Comparison of ENCODE assay signal across 1 cellular context in the genomic region with DNA sequence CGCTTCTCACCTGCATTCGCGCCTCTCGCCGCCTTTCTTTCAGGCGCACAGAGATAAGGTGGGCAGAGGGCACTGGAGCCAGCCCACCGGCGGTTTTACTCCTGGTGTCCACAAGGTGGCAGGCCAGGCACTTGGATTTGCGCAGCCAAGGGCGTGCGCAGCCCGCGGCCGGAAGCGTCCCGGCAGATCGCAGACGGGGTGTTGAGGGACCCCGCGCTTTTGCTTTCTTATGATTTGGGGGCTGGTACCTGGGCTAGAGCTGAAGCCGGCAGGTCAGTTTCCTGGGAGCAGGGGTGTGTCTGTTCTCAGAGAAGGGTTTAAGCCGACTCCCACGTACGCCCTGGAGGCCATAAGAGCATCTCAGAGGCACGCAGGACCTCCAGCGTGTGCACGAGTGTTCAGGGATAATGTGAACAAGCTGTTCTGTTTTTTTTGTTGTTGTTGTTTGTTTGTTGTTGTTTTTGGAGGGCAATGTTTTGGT.
A peak's percentile ranks its signal among the peaks of the same experiment; 100 is the strongest.
TF ChIP-seq lines count a peak whose summit lies in the region.

No MANE protein-coding gene starts in this region.

TF ChIP-seq in HepG2, 621 proteins besides CTCF, POLR2A, EP300 and RAD21 (continued from another document and continues in another):
- no peak for TF ChIP-seq ZSCAN21 (CRISPR knock-in tag; IDR thresholded peaks at IDR 0.05; ENCODE audit: borderline replicate concordance)
- TF ChIP-seq ZNF3 (CRISPR knock-in tag; IDR thresholded peaks at IDR 0.05): no peak
- no peak for TF ChIP-seq ZNF564 (CRISPR knock-in tag; IDR thresholded peaks at IDR 0.05)
- TF ChIP-seq MEIS1 (CRISPR knock-in tag; IDR thresholded peaks at IDR 0.05; ENCODE audit: borderline replicate concordance): peak; percentile 67; the same call in 1 of the 2 replicates
- peak; percentile 64 for TF ChIP-seq TBX2 (CRISPR knock-in tag; IDR thresholded peaks at IDR 0.05; ENCODE audit: borderline replicate concordance)
- TF ChIP-seq GABPA (IDR thresholded peaks at IDR 0.05; ENCODE audit: low read depth, low read length): no peak
- peak; percentile 49; the same call in 1 of the 2 replicates for TF ChIP-seq GABPA (CRISPR knock-in tag; IDR thresholded peaks at IDR 0.05; ENCODE audit: low read depth)
- no peak for TF ChIP-seq ZNF766 (CRISPR knock-in tag; IDR thresholded peaks at IDR 0.05; ENCODE audit: borderline replicate concordance)
- TF ChIP-seq ZNF33A (CRISPR knock-in tag; IDR thresholded peaks at IDR 0.05; ENCODE audit: borderline replicate concordance): 0 out of 2 replicates have a peak, but pooled peaks have one; percentile 70
- TF ChIP-seq KDM4B (CRISPR knock-in tag; IDR thresholded peaks at IDR 0.05): no peak
- TF ChIP-seq ZFP37 (CRISPR knock-in tag; IDR thresholded peaks at IDR 0.05; ENCODE audit: borderline replicate concordance): no peak
- 0 out of 2 replicates have a peak, but pooled peaks have one; percentile 75 for TF ChIP-seq TSC22D2 (CRISPR knock-in tag; IDR thresholded peaks at IDR 0.05; ENCODE audit: borderline replicate concordance)
- no peak for TF ChIP-seq NPAS2 (CRISPR knock-in tag; IDR thresholded peaks at IDR 0.05; ENCODE audit: borderline replicate concordance)
- 0 out of 2 replicates have a peak, but pooled peaks have one; percentile 50 for TF ChIP-seq SP140L (CRISPR knock-in tag; IDR thresholded peaks at IDR 0.05; ENCODE audit: borderline replicate concordance)
- no peak for TF ChIP-seq KDM6A (CRISPR knock-in tag; IDR thresholded peaks at IDR 0.05; ENCODE audit: low read depth)
- no peak for TF ChIP-seq SOX13 (IDR thresholded peaks at IDR 0.05)
- 0 out of 4 replicates have a peak, but pooled peaks of 1 of the 2 experiments have one; percentile 6 for TF ChIP-seq SOX13 (CRISPR knock-in tag; conservative IDR thresholded peaks at IDR 0.05 in 1 of 2, IDR thresholded peaks at IDR 0.05 in 1 of 2)
- TF ChIP-seq, protein P1, sequence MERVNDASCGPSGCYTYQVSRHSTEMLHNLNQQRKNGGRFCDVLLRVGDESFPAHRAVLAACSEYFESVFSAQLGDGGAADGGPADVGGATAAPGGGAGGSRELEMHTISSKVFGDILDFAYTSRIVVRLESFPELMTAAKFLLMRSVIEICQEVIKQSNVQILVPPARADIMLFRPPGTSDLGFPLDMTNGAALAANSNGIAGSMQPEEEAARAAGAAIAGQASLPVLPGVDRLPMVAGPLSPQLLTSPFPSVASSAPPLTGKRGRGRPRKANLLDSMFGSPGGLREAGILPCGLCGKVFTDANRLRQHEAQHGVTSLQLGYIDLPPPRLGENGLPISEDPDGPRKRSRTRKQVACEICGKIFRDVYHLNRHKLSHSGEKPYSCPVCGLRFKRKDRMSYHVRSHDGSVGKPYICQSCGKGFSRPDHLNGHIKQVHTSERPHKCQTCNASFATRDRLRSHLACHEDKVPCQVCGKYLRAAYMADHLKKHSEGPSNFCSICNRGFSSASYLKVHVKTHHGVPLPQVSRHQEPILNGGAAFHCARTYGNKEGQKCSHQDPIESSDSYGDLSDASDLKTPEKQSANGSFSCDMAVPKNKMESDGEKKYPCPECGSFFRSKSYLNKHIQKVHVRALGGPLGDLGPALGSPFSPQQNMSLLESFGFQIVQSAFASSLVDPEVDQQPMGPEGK (CRISPR knock-in tag; IDR thresholded peaks at IDR 0.05): peak; percentile 33; the same call in 1 of the 2 replicates
- TF ChIP-seq MIER2 (CRISPR knock-in tag; IDR thresholded peaks at IDR 0.05): peak; percentile 62; the same call in 1 of the 2 replicates
- TF ChIP-seq, protein P2, sequence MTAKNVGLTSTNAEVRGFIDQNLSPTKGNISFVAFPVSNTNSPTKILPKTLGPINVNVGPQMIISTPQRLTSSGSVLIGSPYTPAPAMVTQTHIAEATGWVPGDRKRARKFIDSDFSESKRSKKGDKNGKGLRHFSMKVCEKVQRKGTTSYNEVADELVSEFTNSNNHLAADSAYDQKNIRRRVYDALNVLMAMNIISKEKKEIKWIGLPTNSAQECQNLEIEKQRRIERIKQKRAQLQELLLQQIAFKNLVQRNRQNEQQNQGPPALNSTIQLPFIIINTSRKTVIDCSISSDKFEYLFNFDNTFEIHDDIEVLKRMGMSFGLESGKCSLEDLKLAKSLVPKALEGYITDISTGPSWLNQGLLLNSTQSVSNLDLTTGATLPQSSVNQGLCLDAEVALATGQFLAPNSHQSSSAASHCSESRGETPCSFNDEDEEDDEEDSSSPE (CRISPR knock-in tag; IDR thresholded peaks at IDR 0.05): peak; percentile 46
- TF ChIP-seq ZNF350 (CRISPR knock-in tag; IDR thresholded peaks at IDR 0.05; ENCODE audit: borderline replicate concordance, low read depth): peak; percentile 65; the same call in 1 of the 2 replicates
- 0 out of 2 replicates have a peak, but pooled peaks have one; percentile 57 for TF ChIP-seq KLF6 (CRISPR knock-in tag; IDR thresholded peaks at IDR 0.05)
- TF ChIP-seq, protein P3, sequence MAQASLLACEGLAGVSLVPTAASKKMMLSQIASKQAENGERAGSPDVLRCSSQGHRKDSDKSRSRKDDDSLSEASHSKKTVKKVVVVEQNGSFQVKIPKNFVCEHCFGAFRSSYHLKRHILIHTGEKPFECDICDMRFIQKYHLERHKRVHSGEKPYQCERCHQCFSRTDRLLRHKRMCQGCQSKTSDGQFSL (CRISPR knock-in tag; IDR thresholded peaks at IDR 0.05): no peak
- no peak for TF ChIP-seq MAFF (IDR thresholded peaks at IDR 0.05; ENCODE audit: low read depth, low read length)
- TF ChIP-seq ZNF331 (CRISPR knock-in tag; IDR thresholded peaks at IDR 0.05): no peak
- TF ChIP-seq YEATS4 (CRISPR knock-in tag; IDR thresholded peaks at IDR 0.05; ENCODE audit: borderline replicate concordance): no peak
- TF ChIP-seq, protein P4, sequence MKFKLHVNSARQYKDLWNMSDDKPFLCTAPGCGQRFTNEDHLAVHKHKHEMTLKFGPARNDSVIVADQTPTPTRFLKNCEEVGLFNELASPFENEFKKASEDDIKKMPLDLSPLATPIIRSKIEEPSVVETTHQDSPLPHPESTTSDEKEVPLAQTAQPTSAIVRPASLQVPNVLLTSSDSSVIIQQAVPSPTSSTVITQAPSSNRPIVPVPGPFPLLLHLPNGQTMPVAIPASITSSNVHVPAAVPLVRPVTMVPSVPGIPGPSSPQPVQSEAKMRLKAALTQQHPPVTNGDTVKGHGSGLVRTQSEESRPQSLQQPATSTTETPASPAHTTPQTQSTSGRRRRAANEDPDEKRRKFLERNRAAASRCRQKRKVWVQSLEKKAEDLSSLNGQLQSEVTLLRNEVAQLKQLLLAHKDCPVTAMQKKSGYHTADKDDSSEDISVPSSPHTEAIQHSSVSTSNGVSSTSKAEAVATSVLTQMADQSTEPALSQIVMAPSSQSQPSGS (CRISPR knock-in tag; IDR thresholded peaks at IDR 0.05): no peak
- no peak for TF ChIP-seq RFXAP (CRISPR knock-in tag; IDR thresholded peaks at IDR 0.05; ENCODE audit: borderline replicate concordance)
- TF ChIP-seq, protein P5, sequence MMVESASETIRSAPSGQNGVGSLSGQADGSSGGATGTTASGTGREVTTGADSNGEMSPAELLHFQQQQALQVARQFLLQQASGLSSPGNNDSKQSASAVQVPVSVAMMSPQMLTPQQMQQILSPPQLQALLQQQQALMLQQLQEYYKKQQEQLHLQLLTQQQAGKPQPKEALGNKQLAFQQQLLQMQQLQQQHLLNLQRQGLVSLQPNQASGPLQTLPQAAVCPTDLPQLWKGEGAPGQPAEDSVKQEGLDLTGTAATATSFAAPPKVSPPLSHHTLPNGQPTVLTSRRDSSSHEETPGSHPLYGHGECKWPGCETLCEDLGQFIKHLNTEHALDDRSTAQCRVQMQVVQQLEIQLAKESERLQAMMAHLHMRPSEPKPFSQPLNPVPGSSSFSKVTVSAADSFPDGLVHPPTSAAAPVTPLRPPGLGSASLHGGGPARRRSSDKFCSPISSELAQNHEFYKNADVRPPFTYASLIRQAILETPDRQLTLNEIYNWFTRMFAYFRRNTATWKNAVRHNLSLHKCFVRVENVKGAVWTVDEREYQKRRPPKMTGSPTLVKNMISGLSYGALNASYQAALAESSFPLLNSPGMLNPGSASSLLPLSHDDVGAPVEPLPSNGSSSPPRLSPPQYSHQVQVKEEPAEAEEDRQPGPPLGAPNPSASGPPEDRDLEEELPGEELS (CRISPR knock-in tag; IDR thresholded peaks at IDR 0.05): 0 out of 2 replicates have a peak, but pooled peaks have one; percentile 22
- TF ChIP-seq ZNF619 (CRISPR knock-in tag; IDR thresholded peaks at IDR 0.05): 0 out of 2 replicates have a peak, but pooled peaks have one; percentile 31
- no peak for TF ChIP-seq ZNF282 (IDR thresholded peaks at IDR 0.05; ENCODE audit: partially characterized antibody)
- TF ChIP-seq ATF7-NPFF (CRISPR knock-in tag; IDR thresholded peaks at IDR 0.05; ENCODE audit: low read depth): no peak
- TF ChIP-seq, protein P6, sequence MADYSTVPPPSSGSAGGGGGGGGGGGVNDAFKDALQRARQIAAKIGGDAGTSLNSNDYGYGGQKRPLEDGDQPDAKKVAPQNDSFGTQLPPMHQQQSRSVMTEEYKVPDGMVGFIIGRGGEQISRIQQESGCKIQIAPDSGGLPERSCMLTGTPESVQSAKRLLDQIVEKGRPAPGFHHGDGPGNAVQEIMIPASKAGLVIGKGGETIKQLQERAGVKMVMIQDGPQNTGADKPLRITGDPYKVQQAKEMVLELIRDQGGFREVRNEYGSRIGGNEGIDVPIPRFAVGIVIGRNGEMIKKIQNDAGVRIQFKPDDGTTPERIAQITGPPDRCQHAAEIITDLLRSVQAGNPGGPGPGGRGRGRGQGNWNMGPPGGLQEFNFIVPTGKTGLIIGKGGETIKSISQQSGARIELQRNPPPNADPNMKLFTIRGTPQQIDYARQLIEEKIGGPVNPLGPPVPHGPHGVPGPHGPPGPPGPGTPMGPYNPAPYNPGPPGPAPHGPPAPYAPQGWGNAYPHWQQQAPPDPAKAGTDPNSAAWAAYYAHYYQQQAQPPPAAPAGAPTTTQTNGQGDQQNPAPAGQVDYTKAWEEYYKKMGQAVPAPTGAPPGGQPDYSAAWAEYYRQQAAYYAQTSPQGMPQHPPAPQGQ (CRISPR knock-in tag; IDR thresholded peaks at IDR 0.05; ENCODE audit: borderline replicate concordance): no peak
- no peak for TF ChIP-seq ZNF33B (CRISPR knock-in tag; IDR thresholded peaks at IDR 0.05)
- no peak for TF ChIP-seq JUN (CRISPR knock-in tag; IDR thresholded peaks at IDR 0.05)
- no peak for TF ChIP-seq PAX8 (CRISPR knock-in tag; IDR thresholded peaks at IDR 0.05; ENCODE audit: borderline replicate concordance)
- 0 out of 4 replicates have a peak, but pooled peaks of 1 of the 2 experiments have one; percentile 40 for TF ChIP-seq KLF16 (CRISPR knock-in tag; IDR thresholded peaks at IDR 0.05)
- TF ChIP-seq, protein P7, sequence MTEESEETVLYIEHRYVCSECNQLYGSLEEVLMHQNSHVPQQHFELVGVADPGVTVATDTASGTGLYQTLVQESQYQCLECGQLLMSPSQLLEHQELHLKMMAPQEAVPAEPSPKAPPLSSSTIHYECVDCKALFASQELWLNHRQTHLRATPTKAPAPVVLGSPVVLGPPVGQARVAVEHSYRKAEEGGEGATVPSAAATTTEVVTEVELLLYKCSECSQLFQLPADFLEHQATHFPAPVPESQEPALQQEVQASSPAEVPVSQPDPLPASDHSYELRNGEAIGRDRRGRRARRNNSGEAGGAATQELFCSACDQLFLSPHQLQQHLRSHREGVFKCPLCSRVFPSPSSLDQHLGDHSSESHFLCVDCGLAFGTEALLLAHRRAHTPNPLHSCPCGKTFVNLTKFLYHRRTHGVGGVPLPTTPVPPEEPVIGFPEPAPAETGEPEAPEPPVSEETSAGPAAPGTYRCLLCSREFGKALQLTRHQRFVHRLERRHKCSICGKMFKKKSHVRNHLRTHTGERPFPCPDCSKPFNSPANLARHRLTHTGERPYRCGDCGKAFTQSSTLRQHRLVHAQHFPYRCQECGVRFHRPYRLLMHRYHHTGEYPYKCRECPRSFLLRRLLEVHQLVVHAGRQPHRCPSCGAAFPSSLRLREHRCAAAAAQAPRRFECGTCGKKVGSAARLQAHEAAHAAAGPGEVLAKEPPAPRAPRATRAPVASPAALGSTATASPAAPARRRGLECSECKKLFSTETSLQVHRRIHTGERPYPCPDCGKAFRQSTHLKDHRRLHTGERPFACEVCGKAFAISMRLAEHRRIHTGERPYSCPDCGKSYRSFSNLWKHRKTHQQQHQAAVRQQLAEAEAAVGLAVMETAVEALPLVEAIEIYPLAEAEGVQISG (CRISPR knock-in tag; IDR thresholded peaks at IDR 0.05): peak; percentile 58
- TF ChIP-seq ZNF709 (CRISPR knock-in tag; IDR thresholded peaks at IDR 0.05): no peak
- TF ChIP-seq ARNT2 (CRISPR knock-in tag; IDR thresholded peaks at IDR 0.05; ENCODE audit: low read depth): 0 out of 2 replicates have a peak, but pooled peaks have one; percentile 50
- no peak for TF ChIP-seq GTF3A (CRISPR knock-in tag; conservative IDR thresholded peaks at IDR 0.05)
- TF ChIP-seq HOXA5 (CRISPR knock-in tag; IDR thresholded peaks at IDR 0.05): 0 out of 2 replicates have a peak, but pooled peaks have one; percentile 50
- TF ChIP-seq, protein P8, sequence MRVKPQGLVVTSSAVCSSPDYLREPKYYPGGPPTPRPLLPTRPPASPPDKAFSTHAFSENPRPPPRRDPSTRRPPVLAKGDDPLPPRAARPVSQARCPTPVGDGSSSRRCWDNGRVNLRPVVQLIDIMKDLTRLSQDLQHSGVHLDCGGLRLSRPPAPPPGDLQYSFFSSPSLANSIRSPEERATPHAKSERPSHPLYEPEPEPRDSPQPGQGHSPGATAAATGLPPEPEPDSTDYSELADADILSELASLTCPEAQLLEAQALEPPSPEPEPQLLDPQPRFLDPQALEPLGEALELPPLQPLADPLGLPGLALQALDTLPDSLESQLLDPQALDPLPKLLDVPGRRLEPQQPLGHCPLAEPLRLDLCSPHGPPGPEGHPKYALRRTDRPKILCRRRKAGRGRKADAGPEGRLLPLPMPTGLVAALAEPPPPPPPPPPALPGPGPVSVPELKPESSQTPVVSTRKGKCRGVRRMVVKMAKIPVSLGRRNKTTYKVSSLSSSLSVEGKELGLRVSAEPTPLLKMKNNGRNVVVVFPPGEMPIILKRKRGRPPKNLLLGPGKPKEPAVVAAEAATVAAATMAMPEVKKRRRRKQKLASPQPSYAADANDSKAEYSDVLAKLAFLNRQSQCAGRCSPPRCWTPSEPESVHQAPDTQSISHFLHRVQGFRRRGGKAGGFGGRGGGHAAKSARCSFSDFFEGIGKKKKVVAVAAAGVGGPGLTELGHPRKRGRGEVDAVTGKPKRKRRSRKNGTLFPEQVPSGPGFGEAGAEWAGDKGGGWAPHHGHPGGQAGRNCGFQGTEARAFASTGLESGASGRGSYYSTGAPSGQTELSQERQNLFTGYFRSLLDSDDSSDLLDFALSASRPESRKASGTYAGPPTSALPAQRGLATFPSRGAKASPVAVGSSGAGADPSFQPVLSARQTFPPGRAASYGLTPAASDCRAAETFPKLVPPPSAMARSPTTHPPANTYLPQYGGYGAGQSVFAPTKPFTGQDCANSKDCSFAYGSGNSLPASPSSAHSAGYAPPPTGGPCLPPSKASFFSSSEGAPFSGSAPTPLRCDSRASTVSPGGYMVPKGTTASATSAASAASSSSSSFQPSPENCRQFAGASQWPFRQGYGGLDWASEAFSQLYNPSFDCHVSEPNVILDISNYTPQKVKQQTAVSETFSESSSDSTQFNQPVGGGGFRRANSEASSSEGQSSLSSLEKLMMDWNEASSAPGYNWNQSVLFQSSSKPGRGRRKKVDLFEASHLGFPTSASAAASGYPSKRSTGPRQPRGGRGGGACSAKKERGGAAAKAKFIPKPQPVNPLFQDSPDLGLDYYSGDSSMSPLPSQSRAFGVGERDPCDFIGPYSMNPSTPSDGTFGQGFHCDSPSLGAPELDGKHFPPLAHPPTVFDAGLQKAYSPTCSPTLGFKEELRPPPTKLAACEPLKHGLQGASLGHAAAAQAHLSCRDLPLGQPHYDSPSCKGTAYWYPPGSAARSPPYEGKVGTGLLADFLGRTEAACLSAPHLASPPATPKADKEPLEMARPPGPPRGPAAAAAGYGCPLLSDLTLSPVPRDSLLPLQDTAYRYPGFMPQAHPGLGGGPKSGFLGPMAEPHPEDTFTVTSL (CRISPR knock-in tag; IDR thresholded peaks at IDR 0.05; ENCODE audit: borderline replicate concordance): 0 out of 2 replicates have a peak, but pooled peaks have one; percentile 49
